Comparison of ENCODE assay signal across 12 cellular contexts in genomic region chr13:48402325-48402962, GRCh38. TPM values are rescaled to one million over a fixed set of nuclear protein-coding genes. Genes with fewer than 3 reads are reported as not detected.
DNase-seq lines count a peak whose midpoint lies in the region; ATAC-seq and TF ChIP-seq lines count a peak whose summit lies in the region.
"Had no signal": no experiment of that assay in that cellular context is flagged by ENCODE, and none has a peak within 500 bp of the region (broad histone marks: within the 10 kb centered on the region; RNA-seq: fewer than 3 reads in every experiment).

No MANE protein-coding gene starts in this region.

- H3K9me3 ChIP-seq in esophagus muscularis mucosa: no peaks in the 10 kb centered on the region
- H3K9me3 ChIP-seq: ovary had no signal

- ATAC-seq in activated CD8-positive, alpha-beta memory T cell treated with anti-CD3 and anti-CD28 coated beads, Interleukin-2, amount 10 ng/mL, durations not matched to agents 7 days and 5 days: peak; percentile 29
- ATAC-seq in HG03135 (IDR thresholded peaks at IDR 0.05; ENCODE audit: unreplicated experiment) (no peak), HG03460 (IDR thresholded peaks at IDR 0.05; ENCODE audit: unreplicated experiment) (no peak)
- ATAC-seq: Panc1 had no signal

- intact Hi-C loops in esophagus muscularis mucosa (cut with DNase I): no loop called here

- H3K27me3 Mint-ChIP-seq in activated CD8-positive, alpha-beta memory T cell treated with anti-CD3 and anti-CD28 coated beads, Interleukin-2, amount 10 ng/mL, durations not matched to agents 7 days and 5 days: no peaks in the 10 kb centered on the region
- H3K27me3 Mint-ChIP-seq in T-helper 1 cell treated with Interleukin-12 subunit alpha and Interleukin-12 subunit beta and Interleukin-4 antibody, amounts not matched to agents 30 μg/mL and 1 μg/mL, for 36 hours (ENCODE audit: low read depth): no peaks in the 10 kb centered on the region
- H3K27me3 Mint-ChIP-seq: dendritic cell treated with granulocyte-macrophage colony-stimulating factor and Interleukin-4, amounts not matched to agents 40 ng/mL and 50 ng/mL, for 4 days had no signal

- TF ChIP-seq CTCF in esophagus muscularis mucosa (IDR thresholded peaks at IDR 0.05): no peak

- 85% methylated on average over 3 of the region's 3 CpGs for WGBS in esophagus muscularis mucosa

- peaks cover 26 to 60% (median 46%) of the 10 kb centered on the region in 4 donors for H3K4me1 ChIP-seq in esophagus muscularis mucosa

- H3K36me3 Mint-ChIP-seq in activated CD8-positive, alpha-beta memory T cell treated with anti-CD3 and anti-CD28 coated beads, Interleukin-2, amount 10 ng/mL, durations not matched to agents 7 days and 5 days: peaks cover 27% of the 10 kb centered on the region
- H3K36me3 Mint-ChIP-seq in T-helper 1 cell treated with Interleukin-12 subunit alpha and Interleukin-12 subunit beta and Interleukin-4 antibody, amounts not matched to agents 30 μg/mL and 1 μg/mL, for 36 hours (ENCODE audit: low read depth): peaks cover 3% of the 10 kb centered on the region

- H3K27me3 ChIP-seq in esophagus muscularis mucosa: no peaks in the 10 kb centered on the region
- H3K27me3 ChIP-seq: ovary had no signal

- peak overlapping the region; percentile 53 to 73 (median 59) for H3K27ac ChIP-seq in esophagus muscularis mucosa (replicated peaks in 1 of 4)

- peak overlapping the region; percentile 47 for H3K4me3 Mint-ChIP-seq in activated CD8-positive, alpha-beta memory T cell treated with anti-CD3 and anti-CD28 coated beads, Interleukin-2, amount 10 ng/mL, durations not matched to agents 7 days and 5 days
- H3K4me3 Mint-ChIP-seq in T-helper 1 cell treated with Interleukin-12 subunit alpha and Interleukin-12 subunit beta and Interleukin-4 antibody, amounts not matched to agents 30 μg/mL and 1 μg/mL, for 36 hours: peak overlapping the region; percentile 22

- no peak for TF ChIP-seq EP300 in esophagus muscularis mucosa (IDR thresholded peaks at IDR 0.05)

- H3K4me3 ChIP-seq in esophagus muscularis mucosa: no peak overlapping the region
- H3K4me3 ChIP-seq: ovary had no signal

- CTCF ChIA-PET in activated CD8-positive, alpha-beta memory T cell treated with anti-CD3 and anti-CD28 coated beads, Interleukin-2, amount 10 ng/mL, durations not matched to agents 7 days and 5 days (lab: Charles Lee): interaction anchor here (0.9 to 2.6 kb wide), 8 partner anchors 13 to 180 kb away, joined by 3 to 19 read pairs (median 3); partner anchors contain the start of gene RCBTB2

- TF ChIP-seq POLR2A in esophagus muscularis mucosa (IDR thresholded peaks at IDR 0.05; ENCODE audit: low read depth): no peak

- H3K27ac Mint-ChIP-seq in activated CD8-positive, alpha-beta memory T cell treated with anti-CD3 and anti-CD28 coated beads, Interleukin-2, amount 10 ng/mL, durations not matched to agents 7 days and 5 days: peak overlapping the region; percentile 88
- peak overlapping the region; percentile 60 for H3K27ac Mint-ChIP-seq in T-helper 1 cell treated with Interleukin-12 subunit alpha and Interleukin-12 subunit beta and Interleukin-4 antibody, amounts not matched to agents 30 μg/mL and 1 μg/mL, for 36 hours

- peaks cover 66% of the 10 kb centered on the region for H3K4me1 Mint-ChIP-seq in activated CD8-positive, alpha-beta memory T cell treated with anti-CD3 and anti-CD28 coated beads, Interleukin-2, amount 10 ng/mL, durations not matched to agents 7 days and 5 days
- peaks cover 42% of the 10 kb centered on the region for H3K4me1 Mint-ChIP-seq in T-helper 1 cell treated with Interleukin-12 subunit alpha and Interleukin-12 subunit beta and Interleukin-4 antibody, amounts not matched to agents 30 μg/mL and 1 μg/mL, for 36 hours (ENCODE audit: low read depth)

- no peaks in the 10 kb centered on the region for H3K36me3 ChIP-seq in esophagus muscularis mucosa
- H3K36me3 ChIP-seq: ovary had no signal

- DNase-seq in activated CD8-positive, alpha-beta memory T cell treated with anti-CD3 and anti-CD28 coated beads, Interleukin-2, amount 10 ng/mL, durations not matched to agents 7 days and 5 days: peak; percentile 48
- no peak for DNase-seq in activated CD8-positive, alpha-beta memory T cell treated with anti-CD3 and anti-CD28 coated beads, Interleukin-2, amount 50 U/mL, for 4 hours
- DNase-seq in esophagus muscularis mucosa (ENCODE audit: extremely low spot score) (no peak), superior temporal gyrus (ENCODE audit: extremely low spot score) (peak; percentile 2), DMS114 treated with DMSO at 0.1 percent for 48 hours (lab: John Stamatoyannopoulos, UW; ENCODE audit: unreplicated experiment) (no peak)
- DNase-seq: NCI-H1436, ovary had no signal

- H3K9me3 Mint-ChIP-seq in activated CD8-positive, alpha-beta memory T cell treated with anti-CD3 and anti-CD28 coated beads, Interleukin-2, amount 10 ng/mL, durations not matched to agents 7 days and 5 days (ENCODE audit: low read depth): no peaks in the 10 kb centered on the region
- H3K9me3 Mint-ChIP-seq in T-helper 1 cell treated with Interleukin-12 subunit alpha and Interleukin-12 subunit beta and Interleukin-4 antibody, amounts not matched to agents 30 μg/mL and 1 μg/mL, for 36 hours: no peaks in the 10 kb centered on the region
- H3K9me3 Mint-ChIP-seq: dendritic cell treated with granulocyte-macrophage colony-stimulating factor and Interleukin-4, amounts not matched to agents 40 ng/mL and 50 ng/mL, for 4 days had no signal

RNA-seq across cellular contexts. Expression of gene LPAR6, which starts 10.5 kb away (rescaled TPM):
- 10 to 100 TPM; 32.0 to 53.0 TPM for total RNA-seq in activated CD8-positive, alpha-beta memory T cell treated with anti-CD3 and anti-CD28 coated beads, Interleukin-2, amount 10 ng/mL, durations not matched to agents 7 days and 5 days
- total RNA-seq in esophagus muscularis mucosa: 10 to 100 TPM in 1 of 4 donors, 1 to 10 TPM in 3; 7.8 to 14.2 (median 8.8) TPM

Comparison
In these comparisons a context has a peak if more than half of its experiments do, and no peak if none do; other contexts are left out.
1. DNase-seq: peak in activated CD8-positive, alpha-beta memory T cell treated with anti-CD3 and anti-CD28 coated beads, Interleukin-2, amount 10 ng/mL, durations not matched to agents 7 days and 5 days (single experiment) and superior temporal gyrus (single experiment); none in activated CD8-positive, alpha-beta memory T cell treated with anti-CD3 and anti-CD28 coated beads, Interleukin-2, amount 50 U/mL, for 4 hours (single experiment), esophagus muscularis mucosa (single experiment) and DMS114 treated with DMSO at 0.1 percent for 48 hours (single experiment).